In genomic region chr2:64661770-64662169, GRCh38 we compare ENCODE assay signal across 13 cellular contexts. TPM values are rescaled to one million over a fixed set of nuclear protein-coding genes. Genes with fewer than 3 reads are reported as not detected.
DNase-seq lines count a peak whose midpoint lies in the region; ATAC-seq, FAIRE-seq and TF ChIP-seq lines count a peak whose summit lies in the region.
"Had no signal": no experiment of that assay in that cellular context is flagged by ENCODE, and none has a peak within 500 bp of the region (broad histone marks: within the 10 kb centered on the region; RNA-seq: fewer than 3 reads in every experiment).

No MANE protein-coding gene starts in this region.

- POLR2A ChIA-PET in A673 (lab: Charles Lee; ENCODE audit: low non-redundant PET), result no interaction called here

- H3K27me3 ChIP-seq in A673 (replicated peaks; ENCODE audit: insufficient read depth, low read depth, low read length, poor library complexity), result no peaks in the 10 kb centered on the region
- H3K27me3 ChIP-seq: right lobe of liver, SJSA1, vagina had no signal

- H3K4me3 ChIP-seq in A673 (ENCODE audit: low read depth, low read length, poor library complexity, severe bottlenecking), result no peak overlapping the region
- H3K4me3 ChIP-seq: A549, right lobe of liver, SJSA1, vagina had no signal

- no peaks in the 10 kb centered on the region for H3K36me3 ChIP-seq in A673 (ENCODE audit: insufficient read depth, low read length, poor library complexity, severe bottlenecking)
- H3K36me3 ChIP-seq: right lobe of liver, SJSA1, vagina had no signal

- H3K4me3 Mint-ChIP-seq in activated naive CD4-positive, alpha-beta T cell treated with anti-CD3 and anti-CD28 coated beads for 36 hours, result no peak overlapping the region
- peak overlapping the region in 1 of 2 donors; percentile 32 for H3K4me3 Mint-ChIP-seq in stimulated activated naive B cell treated with anti-CD40 and anti-IgM and Interleukin-4, amounts not matched to agents 10 μg/mL and 1 μg/mL and 100 μg/mL, for 72 hours

- H3K9me3 Mint-ChIP-seq in activated naive CD4-positive, alpha-beta T cell treated with anti-CD3 and anti-CD28 coated beads for 36 hours, result no peaks in the 10 kb centered on the region
- no peaks in the 10 kb centered on the region for H3K9me3 Mint-ChIP-seq in stimulated activated naive B cell treated with anti-CD40 and anti-IgM and Interleukin-4, amounts not matched to agents 10 μg/mL and 1 μg/mL and 100 μg/mL, for 72 hours

- ATAC-seq in stimulated activated naive B cell treated with anti-CD40 and anti-IgM and Interleukin-4, amounts not matched to agents 10 μg/mL and 1 μg/mL and 100 μg/mL, for 72 hours (replicated peaks), result peak; percentile 62 to 69
- ATAC-seq: A549 had no signal

- no peaks in the 10 kb centered on the region for H3K4me1 ChIP-seq in A673 (ENCODE audit: insufficient read depth, low read length, poor library complexity, severe bottlenecking)
- H3K4me1 ChIP-seq: right lobe of liver had no signal

- no peak for DNase-seq in activated naive CD4-positive, alpha-beta T cell treated with anti-CD3 and anti-CD28 coated beads for 36 hours
- no peak for DNase-seq in activated naive CD4-positive, alpha-beta T cell (lab: John Stamatoyannopoulos, UW)
- DNase-seq in KG1 (lab: John Stamatoyannopoulos, UW) (peak; percentile 43), SK-N-DZ (ENCODE audit: low spot score) (no peak), A673 (ENCODE audit: low spot score) (no peak), NCI-H1694 treated with DMSO at 0.1 percent for 48 hours (lab: John Stamatoyannopoulos, UW) (no peak)
- DNase-seq in stimulated activated naive B cell treated with anti-CD40 and anti-IgM and Interleukin-4, amounts not matched to agents 10 μg/mL and 1 μg/mL and 100 μg/mL, for 72 hours, result no peak
- DNase-seq: right lobe of liver had no signal

- no peaks in the 10 kb centered on the region for H3K36me3 Mint-ChIP-seq in activated naive CD4-positive, alpha-beta T cell treated with anti-CD3 and anti-CD28 coated beads for 36 hours (ENCODE audit: low read depth)
- peaks cover 6 to 12% of the 10 kb centered on the region in 2 donors for H3K36me3 Mint-ChIP-seq in stimulated activated naive B cell treated with anti-CD40 and anti-IgM and Interleukin-4, amounts not matched to agents 10 μg/mL and 1 μg/mL and 100 μg/mL, for 72 hours

- peaks cover 68% of the 10 kb centered on the region for H3K4me1 Mint-ChIP-seq in activated naive CD4-positive, alpha-beta T cell treated with anti-CD3 and anti-CD28 coated beads for 36 hours (ENCODE audit: low read depth)
- H3K4me1 Mint-ChIP-seq in stimulated activated naive B cell treated with anti-CD40 and anti-IgM and Interleukin-4, amounts not matched to agents 10 μg/mL and 1 μg/mL and 100 μg/mL, for 72 hours, result peaks cover 40 to 69% of the 10 kb centered on the region in 2 donors

- intact Hi-C loops in activated naive CD4-positive, alpha-beta T cell treated with anti-CD3 and anti-CD28 coated beads for 36 hours (cut with micrococcal nuclease), result loop anchor here (1.0 kb wide), 1 partner anchor 39 kb away; no protein-coding TSS in a partner anchor
- intact Hi-C loops in A673 (cut with micrococcal nuclease; ENCODE audit: unreplicated experiment), result no loop called here

- no peak overlapping the region for H3K27ac ChIP-seq in A673 (ENCODE audit: low read depth, low read length, poor library complexity, severe bottlenecking)
- H3K27ac ChIP-seq: A549, epithelial cell of prostate, right lobe of liver, SJSA1, vagina had no signal

- peak overlapping the region; percentile 56 for H3K27ac Mint-ChIP-seq in activated naive CD4-positive, alpha-beta T cell treated with anti-CD3 and anti-CD28 coated beads for 36 hours
- H3K27ac Mint-ChIP-seq in stimulated activated naive B cell treated with anti-CD40 and anti-IgM and Interleukin-4, amounts not matched to agents 10 μg/mL and 1 μg/mL and 100 μg/mL, for 72 hours, result peak overlapping the region; percentile 75

- TF ChIP-seq CTCF in A673 (conservative IDR thresholded peaks at IDR 0.05; ENCODE audit: low read depth, low read length), result no peak

- FAIRE-seq in TTC549 (lab: Jason Lieb, UNC), result peak; percentile 22
- FAIRE-seq: A549 had no signal

- H3K27me3 Mint-ChIP-seq in activated naive CD4-positive, alpha-beta T cell treated with anti-CD3 and anti-CD28 coated beads for 36 hours (ENCODE audit: low read depth), result no peaks in the 10 kb centered on the region
- no peaks in the 10 kb centered on the region for H3K27me3 Mint-ChIP-seq in stimulated activated naive B cell treated with anti-CD40 and anti-IgM and Interleukin-4, amounts not matched to agents 10 μg/mL and 1 μg/mL and 100 μg/mL, for 72 hours

- CTCF ChIA-PET in activated naive CD4-positive, alpha-beta T cell treated with anti-CD3 and anti-CD28 coated beads for 36 hours (lab: Charles Lee), result interaction anchor here (0.9 to 4.2 kb wide), 4 partner anchors 11 to 34 kb away, joined by 3 to 14 read pairs (median 7); no protein-coding TSS in a partner anchor
- CTCF ChIA-PET in A673 (lab: Charles Lee), result no interaction called here

- no peaks in the 10 kb centered on the region for H3K9me3 ChIP-seq in A673 (ENCODE audit: low read depth, low read length, poor library complexity, severe bottlenecking)
- H3K9me3 ChIP-seq: A549, right lobe of liver, SJSA1, vagina had no signal

- no TSS peak for BruUV-seq in A673 (replicated peaks; lab: Mats Ljungman, UMichigan)

RNA-seq across cellular contexts. Expression of gene SERTAD2, which starts 8.1 kb away (rescaled TPM):
- 10 to 100 TPM; 11.4 to 11.6 TPM for total RNA-seq in activated naive CD4-positive, alpha-beta T cell treated with anti-CD3 and anti-CD28 coated beads for 36 hours
- 5.9 and 7.3 TPM in 2 replicates for polyA plus RNA-seq in SK-N-DZ (2014; cell fraction: cytosol; rRNA removed)
- 3.1 and 4.2 TPM in 2 replicates for polyA plus RNA-seq in SK-N-DZ (2014; cell fraction: nucleus; rRNA removed)
- 20.8 and 22.2 TPM in 2 replicates for total RNA-seq in A673 (2021)
